Comparison of ENCODE assay signal across 11 cellular contexts in genomic region chr11:128207861-128208321, GRCh38.
DNase-seq lines count a peak whose midpoint lies in the region; TF ChIP-seq lines count a peak whose summit lies in the region.
"Had no signal": no experiment of that assay in that cellular context is flagged by ENCODE, and none has a peak within 500 bp of the region (broad histone marks: within the 10 kb centered on the region; RNA-seq: fewer than 3 reads in every experiment).

No MANE protein-coding gene starts in this region.

- H3K4me1 ChIP-seq in adipocyte (ENCODE audit: control insufficient read depth, insufficient read depth, low read length) = peaks cover 54% of the 10 kb centered on the region

- H3K9me3 ChIP-seq in adipocyte (ENCODE audit: control insufficient read depth, low read length) = peaks cover 6% of the 10 kb centered on the region

- no peak for TF ChIP-seq CTCF in HFFc6 (IDR thresholded peaks at IDR 0.05)

- H3K27me3 ChIP-seq in adipocyte (replicated peaks; ENCODE audit: control insufficient read depth, insufficient read depth, low read length) = no peaks in the 10 kb centered on the region

- H3K36me3 ChIP-seq in adipocyte (ENCODE audit: control insufficient read depth, insufficient read depth, low read length, severe bottlenecking) = no peaks in the 10 kb centered on the region

- no peaks in the 10 kb centered on the region for H3K27me3 Mint-ChIP-seq in HFFc6 (ENCODE audit: insufficient read depth)
- H3K27me3 Mint-ChIP-seq: activated CD4-positive, alpha-beta memory T cell treated with anti-CD3 and anti-CD28 coated beads for 36 hours; stimulated activated naive CD8-positive, alpha-beta T cell treated with anti-CD3 and anti-CD28 coated beads, Interleukin-15, Interleukin-2, amounts not matched to agents 100 ng/mL and 50 ng/mL, for 24 hours had no signal

- H3K27ac Mint-ChIP-seq in HFFc6 = peak overlapping the region; percentile 69
- H3K27ac Mint-ChIP-seq: activated CD4-positive, alpha-beta memory T cell treated with anti-CD3 and anti-CD28 coated beads for 36 hours had no signal

- H3K36me3 Mint-ChIP-seq in HFFc6 (ENCODE audit: low read depth) = peaks cover 15% of the 10 kb centered on the region

- H3K4me3 Mint-ChIP-seq in HFFc6 = peak overlapping the region; percentile 40
- H3K4me3 Mint-ChIP-seq: activated CD4-positive, alpha-beta memory T cell treated with anti-CD3 and anti-CD28 coated beads for 36 hours; stimulated activated naive CD8-positive, alpha-beta T cell treated with anti-CD3 and anti-CD28 coated beads, Interleukin-15, Interleukin-2, amounts not matched to agents 100 ng/mL and 50 ng/mL, for 24 hours had no signal

- H3K4me3 ChIP-seq in adipocyte (ENCODE audit: low read length) (peak overlapping the region; percentile 10), skin epidermis (no peak overlapping the region)

- H3K4me1 Mint-ChIP-seq in HFFc6 (ENCODE audit: low read depth) = peaks cover 66% of the 10 kb centered on the region

- H3K9me3 Mint-ChIP-seq in HFFc6 = peaks cover 4% of the 10 kb centered on the region; the same call in 1 of the 2 replicates

- H3K9ac ChIP-seq in adipocyte (ENCODE audit: low read length) = peak overlapping the region; percentile 72

- H3K27ac ChIP-seq in skin epidermis = peak overlapping the region in 16 of 21 experiments; percentile 2 to 74 (median 41)

- DNase-seq in HFFc6 (peak; percentile 74), adipocyte (ENCODE audit: low read depth) (peak; percentile 79), glomerular visceral epithelial cell (ENCODE audit: extremely low spot score) (peak; percentile 71), CD1c-positive myeloid dendritic cell (ENCODE audit: extremely low spot score) (no peak), pons (ENCODE audit: low spot score) (no peak), nucleus accumbens (lab: John Stamatoyannopoulos, UW) (no peak)
- DNase-seq: activated CD4-positive, alpha-beta memory T cell treated with anti-CD3 and anti-CD28 coated beads for 36 hours; NCI-H1436; retina had no signal

Comparison
In these comparisons a context has a peak if more than half of its experiments do, and no peak if none do; other contexts are left out.
1. DNase-seq: peak in HFFc6 (single experiment), adipocyte (single experiment) and glomerular visceral epithelial cell (single experiment); none in CD1c-positive myeloid dendritic cell (single experiment), pons (single experiment) and nucleus accumbens (0 of 56).